Comparison of ENCODE assay signal across 1 cellular context in the genomic region with DNA sequence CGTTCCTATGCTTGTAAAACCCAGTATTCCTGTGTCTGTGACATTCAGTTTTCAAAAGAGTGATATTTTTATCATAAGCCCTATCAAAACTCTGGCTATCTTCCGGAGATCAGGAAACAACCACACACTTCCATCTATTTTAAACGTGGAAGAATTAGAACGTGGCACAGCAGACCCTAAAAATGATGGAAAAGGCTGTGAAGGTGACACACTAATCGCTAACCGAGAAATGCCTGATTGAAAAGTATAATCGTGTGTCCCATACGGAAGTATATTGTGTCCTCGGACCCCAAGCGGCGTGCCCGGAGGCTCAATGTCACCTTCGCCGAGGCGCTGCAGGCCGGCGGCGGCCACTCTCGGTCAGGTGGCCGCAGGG.
TF ChIP-seq lines count a peak whose summit lies in the region.

No MANE protein-coding gene starts in this region.

TF ChIP-seq in K562, 482 proteins besides CTCF, POLR2A, EP300 and RAD21 (continued from another document and continues in another):
- TF ChIP-seq ZNF274 (IDR thresholded peaks at IDR 0.05; ENCODE audit: borderline replicate concordance, low read depth, low read length) (no peak), CBX5 (IDR thresholded peaks at IDR 0.05; ENCODE audit: borderline replicate concordance, low read depth) (no peak), CBFB (CRISPR knock-in tag; IDR thresholded peaks at IDR 0.05) (no peak), XRCC5 (IDR thresholded peaks at IDR 0.05; ENCODE audit: low read depth, low read length) (0 out of 2 replicates have a peak, but pooled peaks have one; percentile 5), HDAC2 (IDR thresholded peaks at IDR 0.05) (no peak; the same call in 1 of the 2 replicates), ZNF384 (IDR thresholded peaks at IDR 0.05; ENCODE audit: low read depth, low read length) (no peak), U2AF1 (optimal IDR thresholded peaks at IDR 0.05; ENCODE audit: low read depth, low read length) (no peak), ZNF644 (tag; IDR thresholded peaks at IDR 0.05; ENCODE audit: low read depth) (no peak), ZNF217 (CRISPR knock-in tag; IDR thresholded peaks at IDR 0.05) (no peak), LARP7 (IDR thresholded peaks at IDR 0.05) (no peak), RBM39 (optimal IDR thresholded peaks at IDR 0.05; ENCODE audit: low read depth, low read length) (no peak), JUNB (CRISPR knock-in tag; conservative IDR thresholded peaks at IDR 0.05) (no peak), HNRNPH1 (optimal IDR thresholded peaks at IDR 0.05; ENCODE audit: low read depth, low read length) (no peak), SMARCA4 (IDR thresholded peaks at IDR 0.05) (peak; percentile 20; the same call in 1 of the 2 replicates), CAMTA2 (CRISPR knock-in tag; conservative IDR thresholded peaks at IDR 0.05) (no peak), RFX1 (IDR thresholded peaks at IDR 0.05) (no peak), HNRNPK (IDR thresholded peaks at IDR 0.05; ENCODE audit: low read depth, low read length, poor library complexity, severe bottlenecking) (no peak), TAF7 (tag; IDR thresholded peaks at IDR 0.05) (no peak), RHOXF2B (CRISPR knock-in tag; conservative IDR thresholded peaks at IDR 0.05) (no peak), ELF1 (tag; IDR thresholded peaks at IDR 0.05) (peak; percentile 57; the same call in 1 of the 2 replicates), MAFG (tag; conservative IDR thresholded peaks at IDR 0.05) (no peak), SNRNP70 (optimal IDR thresholded peaks at IDR 0.05; ENCODE audit: low read depth, low read length) (no peak), SMARCC2 (IDR thresholded peaks at IDR 0.05; ENCODE audit: low read depth) (no peak), MECOM (CRISPR knock-in tag; IDR thresholded peaks at IDR 0.05) (no peak), HMG20B (CRISPR knock-in tag; IDR thresholded peaks at IDR 0.05) (no peak), MEF2A (IDR thresholded peaks at IDR 0.05; ENCODE audit: control insufficient read depth, low read depth, low read length) (no peak), EZH2 (IDR thresholded peaks at IDR 0.05; ENCODE audit: borderline replicate concordance, low read depth, low read length) (no peak), RNF2 (IDR thresholded peaks at IDR 0.05) (0 out of 2 replicates have a peak, but pooled peaks have one; percentile 14), ZNF134 (CRISPR knock-in tag; conservative IDR thresholded peaks at IDR 0.05) (no peak), PHF21A (IDR thresholded peaks at IDR 0.05; ENCODE audit: borderline replicate concordance, low read depth) (no peak), ZBTB17 (CRISPR knock-in tag; IDR thresholded peaks at IDR 0.05) (no peak), RB1 (IDR thresholded peaks at IDR 0.05; ENCODE audit: low read depth) (no peak), TAF9B (IDR thresholded peaks at IDR 0.05; ENCODE audit: partially characterized antibody) (peak; percentile 13)
- TF ChIP-seq, protein P1, sequence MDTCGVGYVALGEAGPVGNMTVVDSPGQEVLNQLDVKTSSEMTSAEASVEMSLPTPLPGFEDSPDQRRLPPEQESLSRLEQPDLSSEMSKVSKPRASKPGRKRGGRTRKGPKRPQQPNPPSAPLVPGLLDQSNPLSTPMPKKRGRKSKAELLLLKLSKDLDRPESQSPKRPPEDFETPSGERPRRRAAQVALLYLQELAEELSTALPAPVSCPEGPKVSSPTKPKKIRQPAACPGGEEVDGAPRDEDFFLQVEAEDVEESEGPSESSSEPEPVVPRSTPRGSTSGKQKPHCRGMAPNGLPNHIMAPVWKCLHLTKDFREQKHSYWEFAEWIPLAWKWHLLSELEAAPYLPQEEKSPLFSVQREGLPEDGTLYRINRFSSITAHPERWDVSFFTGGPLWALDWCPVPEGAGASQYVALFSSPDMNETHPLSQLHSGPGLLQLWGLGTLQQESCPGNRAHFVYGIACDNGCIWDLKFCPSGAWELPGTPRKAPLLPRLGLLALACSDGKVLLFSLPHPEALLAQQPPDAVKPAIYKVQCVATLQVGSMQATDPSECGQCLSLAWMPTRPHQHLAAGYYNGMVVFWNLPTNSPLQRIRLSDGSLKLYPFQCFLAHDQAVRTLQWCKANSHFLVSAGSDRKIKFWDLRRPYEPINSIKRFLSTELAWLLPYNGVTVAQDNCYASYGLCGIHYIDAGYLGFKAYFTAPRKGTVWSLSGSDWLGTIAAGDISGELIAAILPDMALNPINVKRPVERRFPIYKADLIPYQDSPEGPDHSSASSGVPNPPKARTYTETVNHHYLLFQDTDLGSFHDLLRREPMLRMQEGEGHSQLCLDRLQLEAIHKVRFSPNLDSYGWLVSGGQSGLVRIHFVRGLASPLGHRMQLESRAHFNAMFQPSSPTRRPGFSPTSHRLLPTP (IDR thresholded peaks at IDR 0.05; ENCODE audit: borderline replicate concordance, extremely low read depth, insufficient read length), result no peak
- TF ChIP-seq, protein P2, sequence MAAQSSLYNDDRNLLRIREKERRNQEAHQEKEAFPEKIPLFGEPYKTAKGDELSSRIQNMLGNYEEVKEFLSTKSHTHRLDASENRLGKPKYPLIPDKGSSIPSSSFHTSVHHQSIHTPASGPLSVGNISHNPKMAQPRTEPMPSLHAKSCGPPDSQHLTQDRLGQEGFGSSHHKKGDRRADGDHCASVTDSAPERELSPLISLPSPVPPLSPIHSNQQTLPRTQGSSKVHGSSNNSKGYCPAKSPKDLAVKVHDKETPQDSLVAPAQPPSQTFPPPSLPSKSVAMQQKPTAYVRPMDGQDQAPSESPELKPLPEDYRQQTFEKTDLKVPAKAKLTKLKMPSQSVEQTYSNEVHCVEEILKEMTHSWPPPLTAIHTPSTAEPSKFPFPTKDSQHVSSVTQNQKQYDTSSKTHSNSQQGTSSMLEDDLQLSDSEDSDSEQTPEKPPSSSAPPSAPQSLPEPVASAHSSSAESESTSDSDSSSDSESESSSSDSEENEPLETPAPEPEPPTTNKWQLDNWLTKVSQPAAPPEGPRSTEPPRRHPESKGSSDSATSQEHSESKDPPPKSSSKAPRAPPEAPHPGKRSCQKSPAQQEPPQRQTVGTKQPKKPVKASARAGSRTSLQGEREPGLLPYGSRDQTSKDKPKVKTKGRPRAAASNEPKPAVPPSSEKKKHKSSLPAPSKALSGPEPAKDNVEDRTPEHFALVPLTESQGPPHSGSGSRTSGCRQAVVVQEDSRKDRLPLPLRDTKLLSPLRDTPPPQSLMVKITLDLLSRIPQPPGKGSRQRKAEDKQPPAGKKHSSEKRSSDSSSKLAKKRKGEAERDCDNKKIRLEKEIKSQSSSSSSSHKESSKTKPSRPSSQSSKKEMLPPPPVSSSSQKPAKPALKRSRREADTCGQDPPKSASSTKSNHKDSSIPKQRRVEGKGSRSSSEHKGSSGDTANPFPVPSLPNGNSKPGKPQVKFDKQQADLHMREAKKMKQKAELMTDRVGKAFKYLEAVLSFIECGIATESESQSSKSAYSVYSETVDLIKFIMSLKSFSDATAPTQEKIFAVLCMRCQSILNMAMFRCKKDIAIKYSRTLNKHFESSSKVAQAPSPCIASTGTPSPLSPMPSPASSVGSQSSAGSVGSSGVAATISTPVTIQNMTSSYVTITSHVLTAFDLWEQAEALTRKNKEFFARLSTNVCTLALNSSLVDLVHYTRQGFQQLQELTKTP (IDR thresholded peaks at IDR 0.05; ENCODE audit: low read depth in 1 of 2, partially characterized antibody in 2 of 2), result peak in 1 of 2 experiments; percentile 36
- TF ChIP-seq, protein P3, sequence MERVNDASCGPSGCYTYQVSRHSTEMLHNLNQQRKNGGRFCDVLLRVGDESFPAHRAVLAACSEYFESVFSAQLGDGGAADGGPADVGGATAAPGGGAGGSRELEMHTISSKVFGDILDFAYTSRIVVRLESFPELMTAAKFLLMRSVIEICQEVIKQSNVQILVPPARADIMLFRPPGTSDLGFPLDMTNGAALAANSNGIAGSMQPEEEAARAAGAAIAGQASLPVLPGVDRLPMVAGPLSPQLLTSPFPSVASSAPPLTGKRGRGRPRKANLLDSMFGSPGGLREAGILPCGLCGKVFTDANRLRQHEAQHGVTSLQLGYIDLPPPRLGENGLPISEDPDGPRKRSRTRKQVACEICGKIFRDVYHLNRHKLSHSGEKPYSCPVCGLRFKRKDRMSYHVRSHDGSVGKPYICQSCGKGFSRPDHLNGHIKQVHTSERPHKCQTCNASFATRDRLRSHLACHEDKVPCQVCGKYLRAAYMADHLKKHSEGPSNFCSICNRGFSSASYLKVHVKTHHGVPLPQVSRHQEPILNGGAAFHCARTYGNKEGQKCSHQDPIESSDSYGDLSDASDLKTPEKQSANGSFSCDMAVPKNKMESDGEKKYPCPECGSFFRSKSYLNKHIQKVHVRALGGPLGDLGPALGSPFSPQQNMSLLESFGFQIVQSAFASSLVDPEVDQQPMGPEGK (CRISPR knock-in tag; IDR thresholded peaks at IDR 0.05; ENCODE audit: borderline replicate concordance), result no peak
- TF ChIP-seq, protein P4, sequence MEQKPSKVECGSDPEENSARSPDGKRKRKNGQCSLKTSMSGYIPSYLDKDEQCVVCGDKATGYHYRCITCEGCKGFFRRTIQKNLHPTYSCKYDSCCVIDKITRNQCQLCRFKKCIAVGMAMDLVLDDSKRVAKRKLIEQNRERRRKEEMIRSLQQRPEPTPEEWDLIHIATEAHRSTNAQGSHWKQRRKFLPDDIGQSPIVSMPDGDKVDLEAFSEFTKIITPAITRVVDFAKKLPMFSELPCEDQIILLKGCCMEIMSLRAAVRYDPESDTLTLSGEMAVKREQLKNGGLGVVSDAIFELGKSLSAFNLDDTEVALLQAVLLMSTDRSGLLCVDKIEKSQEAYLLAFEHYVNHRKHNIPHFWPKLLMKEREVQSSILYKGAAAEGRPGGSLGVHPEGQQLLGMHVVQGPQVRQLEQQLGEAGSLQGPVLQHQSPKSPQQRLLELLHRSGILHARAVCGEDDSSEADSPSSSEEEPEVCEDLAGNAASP (IDR thresholded peaks at IDR 0.05), result no peak
- TF ChIP-seq, protein P5, sequence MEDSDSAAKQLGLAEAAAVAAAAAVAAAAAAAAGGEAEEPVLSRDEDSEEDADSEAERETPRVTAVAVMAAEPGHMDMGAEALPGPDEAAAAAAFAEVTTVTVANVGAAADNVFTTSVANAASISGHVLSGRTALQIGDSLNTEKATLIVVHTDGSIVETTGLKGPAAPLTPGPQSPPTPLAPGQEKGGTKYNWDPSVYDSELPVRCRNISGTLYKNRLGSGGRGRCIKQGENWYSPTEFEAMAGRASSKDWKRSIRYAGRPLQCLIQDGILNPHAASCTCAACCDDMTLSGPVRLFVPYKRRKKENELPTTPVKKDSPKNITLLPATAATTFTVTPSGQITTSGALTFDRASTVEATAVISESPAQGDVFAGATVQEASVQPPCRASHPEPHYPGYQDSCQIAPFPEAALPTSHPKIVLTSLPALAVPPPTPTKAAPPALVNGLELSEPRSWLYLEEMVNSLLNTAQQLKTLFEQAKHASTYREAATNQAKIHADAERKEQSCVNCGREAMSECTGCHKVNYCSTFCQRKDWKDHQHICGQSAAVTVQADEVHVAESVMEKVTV (CRISPR knock-in tag; IDR thresholded peaks at IDR 0.05), result no peak
- TF ChIP-seq, protein P6, sequence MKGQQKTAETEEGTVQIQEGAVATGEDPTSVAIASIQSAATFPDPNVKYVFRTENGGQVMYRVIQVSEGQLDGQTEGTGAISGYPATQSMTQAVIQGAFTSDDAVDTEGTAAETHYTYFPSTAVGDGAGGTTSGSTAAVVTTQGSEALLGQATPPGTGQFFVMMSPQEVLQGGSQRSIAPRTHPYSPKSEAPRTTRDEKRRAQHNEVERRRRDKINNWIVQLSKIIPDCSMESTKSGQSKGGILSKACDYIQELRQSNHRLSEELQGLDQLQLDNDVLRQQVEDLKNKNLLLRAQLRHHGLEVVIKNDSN (CRISPR knock-in tag; IDR thresholded peaks at IDR 0.05), result no peak
- TF ChIP-seq, protein P7, sequence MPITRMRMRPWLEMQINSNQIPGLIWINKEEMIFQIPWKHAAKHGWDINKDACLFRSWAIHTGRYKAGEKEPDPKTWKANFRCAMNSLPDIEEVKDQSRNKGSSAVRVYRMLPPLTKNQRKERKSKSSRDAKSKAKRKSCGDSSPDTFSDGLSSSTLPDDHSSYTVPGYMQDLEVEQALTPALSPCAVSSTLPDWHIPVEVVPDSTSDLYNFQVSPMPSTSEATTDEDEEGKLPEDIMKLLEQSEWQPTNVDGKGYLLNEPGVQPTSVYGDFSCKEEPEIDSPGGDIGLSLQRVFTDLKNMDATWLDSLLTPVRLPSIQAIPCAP (CRISPR knock-in tag; IDR thresholded peaks at IDR 0.05; ENCODE audit: borderline replicate concordance), result no peak
- TF ChIP-seq, protein P8, sequence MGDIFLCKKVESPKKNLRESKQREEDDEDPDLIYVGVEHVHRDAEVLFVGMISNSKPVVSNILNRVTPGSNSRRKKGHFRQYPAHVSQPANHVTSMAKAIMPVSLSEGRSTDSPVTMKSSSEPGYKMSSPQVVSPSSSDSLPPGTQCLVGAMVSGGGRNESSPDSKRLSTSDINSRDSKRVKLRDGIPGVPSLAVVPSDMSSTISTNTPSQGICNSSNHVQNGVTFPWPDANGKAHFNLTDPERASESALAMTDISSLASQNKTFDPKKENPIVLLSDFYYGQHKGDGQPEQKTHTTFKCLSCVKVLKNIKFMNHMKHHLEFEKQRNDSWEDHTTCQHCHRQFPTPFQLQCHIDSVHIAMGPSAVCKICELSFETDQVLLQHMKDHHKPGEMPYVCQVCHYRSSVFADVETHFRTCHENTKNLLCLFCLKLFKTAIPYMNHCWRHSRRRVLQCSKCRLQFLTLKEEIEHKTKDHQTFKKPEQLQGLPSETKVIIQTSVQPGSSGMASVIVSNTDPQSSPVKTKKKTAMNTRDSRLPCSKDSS (IDR thresholded peaks at IDR 0.05; ENCODE audit: low read depth, partially characterized antibody), result no peak
- TF ChIP-seq, protein P9, sequence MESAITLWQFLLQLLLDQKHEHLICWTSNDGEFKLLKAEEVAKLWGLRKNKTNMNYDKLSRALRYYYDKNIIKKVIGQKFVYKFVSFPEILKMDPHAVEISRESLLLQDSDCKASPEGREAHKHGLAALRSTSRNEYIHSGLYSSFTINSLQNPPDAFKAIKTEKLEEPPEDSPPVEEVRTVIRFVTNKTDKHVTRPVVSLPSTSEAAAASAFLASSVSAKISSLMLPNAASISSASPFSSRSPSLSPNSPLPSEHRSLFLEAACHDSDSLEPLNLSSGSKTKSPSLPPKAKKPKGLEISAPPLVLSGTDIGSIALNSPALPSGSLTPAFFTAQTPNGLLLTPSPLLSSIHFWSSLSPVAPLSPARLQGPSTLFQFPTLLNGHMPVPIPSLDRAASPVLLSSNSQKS (CRISPR knock-in tag; IDR thresholded peaks at IDR 0.05), result no peak
- TF ChIP-seq, protein P10, sequence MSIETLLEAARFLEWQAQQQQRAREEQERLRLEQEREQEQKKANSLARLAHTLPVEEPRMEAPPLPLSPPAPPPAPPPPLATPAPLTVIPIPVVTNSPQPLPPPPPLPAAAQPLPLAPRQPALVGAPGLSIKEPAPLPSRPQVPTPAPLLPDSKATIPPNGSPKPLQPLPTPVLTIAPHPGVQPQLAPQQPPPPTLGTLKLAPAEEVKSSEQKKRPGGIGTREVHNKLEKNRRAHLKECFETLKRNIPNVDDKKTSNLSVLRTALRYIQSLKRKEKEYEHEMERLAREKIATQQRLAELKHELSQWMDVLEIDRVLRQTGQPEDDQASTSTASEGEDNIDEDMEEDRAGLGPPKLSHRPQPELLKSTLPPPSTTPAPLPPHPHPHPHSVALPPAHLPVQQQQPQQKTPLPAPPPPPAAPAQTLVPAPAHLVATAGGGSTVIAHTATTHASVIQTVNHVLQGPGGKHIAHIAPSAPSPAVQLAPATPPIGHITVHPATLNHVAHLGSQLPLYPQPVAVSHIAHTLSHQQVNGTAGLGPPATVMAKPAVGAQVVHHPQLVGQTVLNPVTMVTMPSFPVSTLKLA (conservative IDR thresholded peaks at IDR 0.05), result no peak
